ENCODE assay signal across 18 cellular contexts in genomic region chrX:20857746-20858145, GRCh38.
DNase-seq lines count a peak whose midpoint lies in the region; ATAC-seq and TF ChIP-seq lines count a peak whose summit lies in the region.
"Had no signal": no experiment of that assay in that cellular context is flagged by ENCODE, and none has a peak within 500 bp of the region (broad histone marks: within the 10 kb centered on the region; RNA-seq: fewer than 3 reads in every experiment).

No MANE protein-coding gene starts in this region.

- no peaks in the 10 kb centered on the region for H4K20me1 ChIP-seq in H9 (ENCODE audit: control insufficient read depth, insufficient read depth, insufficient read length)

- no peak overlapping the region for H2BK20ac ChIP-seq in H9 (ENCODE audit: low read depth, low read length, poor library complexity, severe bottlenecking)

- ATAC-seq in activated CD8-positive, alpha-beta memory T cell treated with anti-CD3 and anti-CD28 coated beads, Interleukin-2, amount 10 ng/mL, durations not matched to agents 7 days and 5 days, result no peak

- no peaks in the 10 kb centered on the region; the same call in 1 of the 2 replicates for H3K4me1 ChIP-seq in H9 (ENCODE audit: insufficient read depth, low read length)
- H3K4me1 ChIP-seq: right atrium auricular region had no signal

- no peak overlapping the region for H3K27ac ChIP-seq in H9 (ENCODE audit: insufficient read length, low read depth, low read length)
- H3K27ac ChIP-seq: cardiac muscle cell, right atrium auricular region, RWPE1 had no signal

- H3K9me3 ChIP-seq in H9 (ENCODE audit: control insufficient read depth, low read depth, low read length), result peaks cover 22% of the 10 kb centered on the region

- no peaks in the 10 kb centered on the region for H3K23me2 ChIP-seq in H9 (ENCODE audit: insufficient read length, low read depth, low read length, poor library complexity, severe bottlenecking)

- no peak overlapping the region for H3T11ph ChIP-seq in H9 (ENCODE audit: low read length)

- H2AFZ ChIP-seq in H9 (ENCODE audit: low read length), result no peak overlapping the region

- no peak overlapping the region for H4K5ac ChIP-seq in H9 (ENCODE audit: insufficient read length, low read depth, low read length)

- H3K23ac ChIP-seq in H9 (ENCODE audit: insufficient read length, low read depth, low read length), result no peak overlapping the region

- peaks cover 38 to 48% of the 10 kb centered on the region in 2 experiments for H3K9me3 Mint-ChIP-seq in H9
- peaks cover 3% of the 10 kb centered on the region for H3K9me3 Mint-ChIP-seq in activated CD8-positive, alpha-beta memory T cell treated with anti-CD3 and anti-CD28 coated beads, Interleukin-2, amount 10 ng/mL, durations not matched to agents 7 days and 5 days (ENCODE audit: low read depth)
- H3K9me3 Mint-ChIP-seq: activated CD4-positive, alpha-beta memory T cell treated with anti-CD3 and anti-CD28 coated beads, Interleukin-2, amount 10 ng/mL, durations not matched to agents 7 days and 5 days had no signal

- H3K4me2 ChIP-seq in H9 (ENCODE audit: insufficient read depth, insufficient read length, low read length), result no peak overlapping the region

- no peak overlapping the region for H3K4ac ChIP-seq in H9 (ENCODE audit: low read depth, low read length)

- TF ChIP-seq CTCF in H9 (conservative IDR thresholded peaks at IDR 0.05), result no peak
- no peak for TF ChIP-seq CTCF in GM20000 (IDR thresholded peaks at IDR 0.05; ENCODE audit: extremely low read depth, missing control alignments)

- peaks cover 19 to 39% (median 35%) of the 10 kb centered on the region in 3 experiments for H3K36me3 Mint-ChIP-seq in H9 (ENCODE audit: insufficient read depth in 1 of 3, low read depth in 3 of 3)
- H3K36me3 Mint-ChIP-seq in activated CD8-positive, alpha-beta memory T cell treated with anti-CD3 and anti-CD28 coated beads, Interleukin-2, amount 10 ng/mL, durations not matched to agents 7 days and 5 days, result no peaks in the 10 kb centered on the region
- H3K36me3 Mint-ChIP-seq: CD14-positive monocyte had no signal

- no CpG with 5 or more reads among the region's 3 CpGs for WGBS in H9 (ENCODE audit: extremely low coverage, insufficient read length, low lambda C conversion rate)

- H2BK12ac ChIP-seq in H9 (ENCODE audit: insufficient read length, low read depth, low read length), result no peak overlapping the region

- H2BK15ac ChIP-seq in H9 (ENCODE audit: low read depth, low read length), result no peak overlapping the region

- CTCF ChIA-PET in activated CD8-positive, alpha-beta memory T cell treated with anti-CD3 and anti-CD28 coated beads, Interleukin-2, amount 10 ng/mL, durations not matched to agents 7 days and 5 days (lab: Charles Lee), result no interaction called here

- H3K18ac ChIP-seq in H9 (ENCODE audit: insufficient read length, low read depth, low read length), result no peak overlapping the region

- no peaks in the 10 kb centered on the region for H3K79me2 ChIP-seq in H9 (ENCODE audit: insufficient read depth, low read length)

- peaks cover 3% of the 10 kb centered on the region; the same call in 1 of the 2 replicates for H3K27me3 Mint-ChIP-seq in H9 (ENCODE audit: low read depth)
- no peaks in the 10 kb centered on the region for H3K27me3 Mint-ChIP-seq in activated CD8-positive, alpha-beta memory T cell treated with anti-CD3 and anti-CD28 coated beads, Interleukin-2, amount 10 ng/mL, durations not matched to agents 7 days and 5 days
- H3K27me3 Mint-ChIP-seq: activated CD4-positive, alpha-beta memory T cell treated with anti-CD3 and anti-CD28 coated beads, Interleukin-2, amount 10 ng/mL, durations not matched to agents 7 days and 5 days; stimulated activated naive CD8-positive, alpha-beta T cell treated with anti-CD3 and anti-CD28 coated beads, Interleukin-15, Interleukin-2, amounts not matched to agents 100 ng/mL and 50 ng/mL, for 24 hours had no signal

- H3K4me3 Mint-ChIP-seq in H9, result no peak overlapping the region
- no peak overlapping the region for H3K4me3 Mint-ChIP-seq in activated CD8-positive, alpha-beta memory T cell treated with anti-CD3 and anti-CD28 coated beads, Interleukin-2, amount 10 ng/mL, durations not matched to agents 7 days and 5 days
- H3K4me3 Mint-ChIP-seq: activated CD4-positive, alpha-beta memory T cell treated with anti-CD3 and anti-CD28 coated beads, Interleukin-2, amount 10 ng/mL, durations not matched to agents 7 days and 5 days; CD14-positive monocyte; stimulated activated naive CD8-positive, alpha-beta T cell treated with anti-CD3 and anti-CD28 coated beads, Interleukin-15, Interleukin-2, amounts not matched to agents 100 ng/mL and 50 ng/mL, for 24 hours had no signal

- H2BK5ac ChIP-seq in H9 (ENCODE audit: insufficient read length, low read length), result no peak overlapping the region

- H4K91ac ChIP-seq in H9 (ENCODE audit: insufficient read length, low read depth, low read length), result no peak overlapping the region

- H2AK5ac ChIP-seq in H9 (ENCODE audit: insufficient read length, low read length), result no peak overlapping the region

- peak overlapping the region in 2 of 3 experiments; percentile 94 to 96; a peak in 4 of 7 replicates for H3K27ac Mint-ChIP-seq in H9
- H3K27ac Mint-ChIP-seq in activated CD8-positive, alpha-beta memory T cell treated with anti-CD3 and anti-CD28 coated beads, Interleukin-2, amount 10 ng/mL, durations not matched to agents 7 days and 5 days, result no peak overlapping the region
- H3K27ac Mint-ChIP-seq: activated CD4-positive, alpha-beta memory T cell treated with anti-CD3 and anti-CD28 coated beads, Interleukin-2, amount 10 ng/mL, durations not matched to agents 7 days and 5 days; CD14-positive monocyte; stimulated activated naive CD8-positive, alpha-beta T cell treated with anti-CD3 and anti-CD28 coated beads, Interleukin-15, Interleukin-2, amounts not matched to agents 100 ng/mL and 50 ng/mL, for 24 hours had no signal

- H3K9ac ChIP-seq in H9 (ENCODE audit: extremely low read depth, insufficient read length, low read length), result no peak overlapping the region

- no peak overlapping the region for H3K56ac ChIP-seq in H9 (ENCODE audit: insufficient read length, low read depth, low read length)

- H3K27me3 ChIP-seq in H9 (ENCODE audit: insufficient read depth, low read length), result no peaks in the 10 kb centered on the region
- H3K27me3 ChIP-seq: cardiac muscle cell, right atrium auricular region had no signal

- H3K4me1 Mint-ChIP-seq in H9, result peaks cover 17 to 23% of the 10 kb centered on the region in 2 experiments
- no peaks in the 10 kb centered on the region for H3K4me1 Mint-ChIP-seq in activated CD8-positive, alpha-beta memory T cell treated with anti-CD3 and anti-CD28 coated beads, Interleukin-2, amount 10 ng/mL, durations not matched to agents 7 days and 5 days
- H3K4me1 Mint-ChIP-seq: activated CD4-positive, alpha-beta memory T cell treated with anti-CD3 and anti-CD28 coated beads, Interleukin-2, amount 10 ng/mL, durations not matched to agents 7 days and 5 days; CD14-positive monocyte had no signal

- no peak overlapping the region for H3K14ac ChIP-seq in H9 (ENCODE audit: insufficient read depth, low read length)

- H2BK120ac ChIP-seq in H9 (ENCODE audit: low read depth, low read length, poor library complexity, severe bottlenecking), result no peak overlapping the region

- H3K79me1 ChIP-seq in H9 (ENCODE audit: insufficient read depth, low read depth, low read length, poor library complexity, severe bottlenecking), result no peaks in the 10 kb centered on the region

- DNase-seq in H9 (no peak), astrocyte of the hippocampus (ENCODE audit: low read depth, low spot score) (peak; percentile 67), iPS DF 19.7 (ENCODE audit: low read depth, low spot score) (peak; percentile 17), renal cortical epithelial cell (ENCODE audit: low read depth) (peak; percentile 66), GM20000 (ENCODE audit: low spot score) (no peak), ecto neural progenitor cell (ENCODE audit: low spot score) (no peak), COR-L47 (lab: John Stamatoyannopoulos, UW) (no peak)
- DNase-seq in activated CD8-positive, alpha-beta memory T cell treated with anti-CD3 and anti-CD28 coated beads, Interleukin-2, amount 10 ng/mL, durations not matched to agents 7 days and 5 days, result no peak
- DNase-seq: activated CD4-positive, alpha-beta memory T cell treated with anti-CD3 and anti-CD28 coated beads, Interleukin-2, amount 10 ng/mL, durations not matched to agents 7 days and 5 days; activated effector memory CD4-positive, alpha-beta T cell treated with anti-CD3 and anti-CD28 coated beads, Interleukin-2, amount 50 U/mL, for 16 hours; HCEC 1CT; NCI-H1092 treated with DMSO at 0.1 percent for 48 hours; NCI-H510A treated with DMSO at 0.1 percent for 48 hours had no signal

- no peak overlapping the region for H4K8ac ChIP-seq in H9 (replicated peaks; ENCODE audit: insufficient read length, low read depth, low read length)

Comparison
In these comparisons a context has a peak if more than half of its experiments do, and no peak if none do; other contexts are left out.
1. DNase-seq: peak in astrocyte of the hippocampus (single experiment), iPS DF 19.7 (single experiment) and renal cortical epithelial cell (single experiment); none in H9 (single experiment), GM20000 (single experiment), activated CD8-positive, alpha-beta memory T cell treated with anti-CD3 and anti-CD28 coated beads, Interleukin-2, amount 10 ng/mL, durations not matched to agents 7 days and 5 days (single experiment), ecto neural progenitor cell (single experiment) and COR-L47 (single experiment).